ENCODE assay signal across 21 cellular contexts in the genomic region with DNA sequence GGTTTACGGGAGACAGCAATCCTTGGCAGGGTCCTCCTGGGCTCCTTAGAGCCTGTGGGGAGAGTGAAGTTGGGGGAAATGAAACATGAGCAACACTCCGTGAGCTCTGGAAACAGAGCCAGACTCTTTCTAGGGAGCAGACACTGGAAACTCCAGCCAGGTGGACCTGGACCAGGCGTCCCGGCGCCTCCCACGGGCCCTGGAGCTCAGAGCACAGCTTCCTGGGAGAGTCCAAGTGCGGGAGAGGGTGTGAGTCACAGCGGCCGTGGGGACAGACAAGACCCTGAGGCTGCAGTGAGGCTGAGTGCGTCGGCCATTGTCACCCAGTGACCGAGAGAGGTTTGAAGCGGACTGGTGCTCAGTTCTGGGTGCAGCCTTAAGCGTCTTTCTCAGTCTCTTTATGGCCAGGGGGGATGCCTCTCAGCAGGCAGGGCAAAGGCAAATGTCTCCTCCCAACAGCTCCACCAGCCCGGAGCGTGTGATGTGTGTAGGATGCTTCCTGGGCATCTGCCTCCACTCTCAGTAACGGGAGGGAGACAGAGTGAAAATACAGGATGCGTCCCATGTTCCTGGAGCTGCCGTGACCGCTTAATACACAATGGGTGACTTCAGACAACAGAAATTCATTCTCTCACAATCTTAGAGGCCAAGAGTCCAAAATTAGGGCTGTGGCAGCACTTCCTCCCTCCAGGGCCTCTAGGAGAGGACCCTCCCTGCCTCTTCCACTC.
DNase-seq lines count a peak whose midpoint lies in the region; TF ChIP-seq lines count a peak whose summit lies in the region.
"Had no signal": no experiment of that assay in that cellular context is flagged by ENCODE, and none has a peak within 500 bp of the region (broad histone marks: within the 10 kb centered on the region; RNA-seq: fewer than 3 reads in every experiment).

No MANE protein-coding gene starts in this region.

- H3K27ac ChIP-seq in SJSA1, result peak overlapping the region; percentile 67
- peak overlapping the region; percentile 2 to 72 (median 37) for H3K27ac ChIP-seq in thyroid gland
- no peak overlapping the region for H3K27ac ChIP-seq in coronary artery
- H3K27ac ChIP-seq: BLaER1, SK-N-MC had no signal

- TF ChIP-seq CTCF in fibroblast of villous mesenchyme (IDR thresholded peaks at IDR 0.05; ENCODE audit: insufficient read depth, low read depth, low read length) (no peak), neural crest cell (conservative IDR thresholded peaks at IDR 0.05) (no peak), thyroid gland (IDR thresholded peaks at IDR 0.05) (no peak), coronary artery (IDR thresholded peaks at IDR 0.05) (no peak)

- H3K9me3 ChIP-seq in SJSA1 (replicated peaks) (peaks cover 60% of the 10 kb centered on the region), thyroid gland (no peaks in the 10 kb centered on the region)
- H3K9me3 ChIP-seq: BLaER1, Caco-2 had no signal

- no peaks in the 10 kb centered on the region for H3K36me3 Mint-ChIP-seq in neural crest cell (ENCODE audit: low read depth)
- H3K36me3 Mint-ChIP-seq: CD4-positive, alpha-beta memory T cell had no signal

- 42 to 52% methylated on average over 16 to 17 of the region's 20 CpGs for WGBS in thyroid gland, 2 donors

- peak overlapping the region; percentile 27 for H3K27ac Mint-ChIP-seq in neural crest cell (ENCODE audit: unreplicated experiment)
- H3K27ac Mint-ChIP-seq: CD4-positive, alpha-beta memory T cell had no signal

- H3K27me3 ChIP-seq in SJSA1 (replicated peaks), result no peaks in the 10 kb centered on the region
- H3K27me3 ChIP-seq in thyroid gland, result no peaks in the 10 kb centered on the region
- H3K27me3 ChIP-seq: BLaER1 had no signal

- no peak overlapping the region for H3K4me3 Mint-ChIP-seq in neural crest cell
- H3K4me3 Mint-ChIP-seq: CD4-positive, alpha-beta memory T cell had no signal

- H3K4me1 ChIP-seq in SJSA1 (replicated peaks) (peaks cover 23% of the 10 kb centered on the region), thyroid gland (peaks cover 46 to 58% of the 10 kb centered on the region in 2 donors)
- H3K4me1 ChIP-seq: Caco-2 had no signal

- intact Hi-C loops in thyroid gland (cut with DNase I), result no loop called here

- DNase-seq in SJSA1 (ENCODE audit: low read depth in 1 of 2, low spot score in 2 of 2) (peak in 1 of 2 experiments; percentile 86), fibroblast of villous mesenchyme (ENCODE audit: low read depth) (peak; percentile 6), neural crest cell (ENCODE audit: low read depth, low spot score) (no peak), thyroid gland (peak; percentile 92 to 93), amygdala (lab: John Stamatoyannopoulos, UW) (no peak), coronary artery (ENCODE audit: low spot score) (no peak)
- DNase-seq in activated CD8-positive, alpha-beta memory T cell treated with anti-CD3 and anti-CD28 coated beads, Interleukin-2, amount 50 U/mL, for 4 hours, result no peak
- DNase-seq: Caco-2; CD4-positive, alpha-beta memory T cell; DMS 273 treated with DMSO at 0.1 percent for 48 hours; GOT3; Karpas-422; NCI-H1694 treated with DMSO at 0.1 percent for 48 hours; NCI-H2081 treated with DMSO at 0.1 percent for 48 hours; NCI-H2171 treated with DMSO at 0.1 percent for 48 hours; NCI-H446; NCI-H526; OCI-M1; Right ventricle myocardium superior had no signal

- H3K9me3 Mint-ChIP-seq in neural crest cell, result peaks cover 7% of the 10 kb centered on the region

- no peak for TF ChIP-seq POLR2A in thyroid gland (IDR thresholded peaks at IDR 0.05)

- no peak overlapping the region for H3K4me3 ChIP-seq in SJSA1
- no peak overlapping the region for H3K4me3 ChIP-seq in fibroblast of villous mesenchyme (ENCODE audit: low read depth, low read length)
- no peak overlapping the region for H3K4me3 ChIP-seq in thyroid gland (replicated peaks in 1 of 3)
- H3K4me3 ChIP-seq in coronary artery, result no peak overlapping the region
- H3K4me3 ChIP-seq: BLaER1, SK-N-MC had no signal

- H3K27me3 Mint-ChIP-seq in neural crest cell (ENCODE audit: low read depth), result peaks cover 18% of the 10 kb centered on the region

- no peaks in the 10 kb centered on the region for H3K36me3 ChIP-seq in SJSA1
- H3K36me3 ChIP-seq in thyroid gland, result no peaks in the 10 kb centered on the region
- H3K36me3 ChIP-seq: BLaER1 had no signal

- H3K4me1 Mint-ChIP-seq in neural crest cell, result peaks cover 7% of the 10 kb centered on the region
- H3K4me1 Mint-ChIP-seq: CD4-positive, alpha-beta memory T cell had no signal

Comparison
In these comparisons a context has a peak if more than half of its experiments do, and no peak if none do; other contexts are left out.
1. DNase-seq: peak in fibroblast of villous mesenchyme (single experiment) and thyroid gland (2 of 2); none in neural crest cell (single experiment), amygdala (0 of 56), activated CD8-positive, alpha-beta memory T cell treated with anti-CD3 and anti-CD28 coated beads, Interleukin-2, amount 50 U/mL, for 4 hours (single experiment) and coronary artery (single experiment).
2. H3K27ac ChIP-seq: peak in SJSA1 (single experiment) and thyroid gland (3 of 3); none in coronary artery (0 of 2).